In genomic region chr20:3922983-3923339, GRCh38 we compare ENCODE assay signal across 16 cellular contexts. TPM values are rescaled to one million over a fixed set of nuclear protein-coding genes. Genes with fewer than 3 reads are reported as not detected.
DNase-seq lines count a peak whose midpoint lies in the region; ATAC-seq, FAIRE-seq and TF ChIP-seq lines count a peak whose summit lies in the region.
"Had no signal": no experiment of that assay in that cellular context is flagged by ENCODE, and none has a peak within 500 bp of the region (broad histone marks: within the 10 kb centered on the region; RNA-seq: fewer than 3 reads in every experiment).

No MANE protein-coding gene starts in this region.

- H3K36me3 ChIP-seq in BLaER1 treated with 17β-estradiol and CSF1 and Interleukin-3, amounts not matched to agents 10 nM and 100 nM: peaks cover 73 to 92% (median 82%) of the 10 kb centered on the region in 11 experiments
- H3K36me3 ChIP-seq in GM23248 (ENCODE audit: low read depth) (peaks cover 30% of the 10 kb centered on the region; the same call in 1 of the 2 replicates), astrocyte (ENCODE audit: insufficient read depth, low read length) (peaks cover 42% of the 10 kb centered on the region)

- intact Hi-C loops in natural killer cell (cut with micrococcal nuclease): no loop called here

- peak overlapping the region in 8 of 11 experiments; percentile 24 to 62 (median 50); a peak in 7 of 22 replicates for H3K9ac ChIP-seq in BLaER1 treated with 17β-estradiol and CSF1 and Interleukin-3, amounts not matched to agents 10 nM and 100 nM
- H3K9ac ChIP-seq in GM23248: no peak overlapping the region; the same call in 1 of the 2 replicates
- no peak overlapping the region for H3K9ac ChIP-seq in astrocyte (ENCODE audit: low read length)

- H3K4me1 Mint-ChIP-seq in astrocyte (ENCODE audit: low read depth, unreplicated experiment): peaks cover 52% of the 10 kb centered on the region
- H3K4me1 Mint-ChIP-seq in natural killer cell: peaks cover 65% of the 10 kb centered on the region in 2 donors

- H2AFZ ChIP-seq in GM23248 (no peak overlapping the region), astrocyte (ENCODE audit: low read depth, low read length) (no peak overlapping the region)

- H3K9me2 ChIP-seq in GM23248 (ENCODE audit: insufficient read depth): no peaks in the 10 kb centered on the region

- peaks cover 40% of the 10 kb centered on the region for H3F3A ChIP-seq in GM23248 (ENCODE audit: insufficient read depth)

- H3K36me3 Mint-ChIP-seq in astrocyte (ENCODE audit: low read depth, unreplicated experiment) (peaks cover 17% of the 10 kb centered on the region), natural killer cell (peaks cover 8% of the 10 kb centered on the region)

- no peaks in the 10 kb centered on the region for H3K27me3 Mint-ChIP-seq in astrocyte (ENCODE audit: low read depth, unreplicated experiment)
- no peaks in the 10 kb centered on the region for H3K27me3 Mint-ChIP-seq in natural killer cell (ENCODE audit: low read depth in 2 of 2)
- H3K27me3 Mint-ChIP-seq: activated CD4-positive, alpha-beta T cell treated with anti-CD3 and anti-CD28 coated beads, Interleukin-2, amount 10 ng/mL, durations not matched to agents 7 days and 5 days had no signal

- peaks cover 53 to 91% (median 84%) of the 10 kb centered on the region in 10 experiments for H3K4me1 ChIP-seq in BLaER1 treated with 17β-estradiol and CSF1 and Interleukin-3, amounts not matched to agents 10 nM and 100 nM
- peaks cover 43% of the 10 kb centered on the region for H3K4me1 ChIP-seq in GM23248 (ENCODE audit: insufficient read depth)
- peaks cover 12% of the 10 kb centered on the region for H3K4me1 ChIP-seq in astrocyte (ENCODE audit: insufficient read depth, low read length)

- H3K9me3 Mint-ChIP-seq in astrocyte (ENCODE audit: unreplicated experiment) (no peaks in the 10 kb centered on the region), natural killer cell (no peaks in the 10 kb centered on the region)
- H3K9me3 Mint-ChIP-seq: activated CD4-positive, alpha-beta T cell treated with anti-CD3 and anti-CD28 coated beads, Interleukin-2, amount 10 ng/mL, durations not matched to agents 7 days and 5 days had no signal

- H3K4me2 ChIP-seq in BLaER1 treated with 17β-estradiol and CSF1 and Interleukin-3, amounts not matched to agents 10 nM and 100 nM: peak overlapping the region; percentile 13 to 81 (median 59); a peak in 18 of 22 replicates
- H3K4me2 ChIP-seq in GM23248 (ENCODE audit: unreplicated experiment) (peak overlapping the region; percentile 50), astrocyte (ENCODE audit: low read length) (no peak overlapping the region)

- TF ChIP-seq CTCF in astrocyte (IDR thresholded peaks at IDR 0.05; ENCODE audit: insufficient read depth, low read depth, low read length) (no peak), natural killer cell (IDR thresholded peaks at IDR 0.05) (no peak)

- no peak for DNase-seq in GM23248
- DNase-seq in astrocyte (ENCODE audit: low read depth): no peak
- no peak for DNase-seq in natural killer cell
- no peak for DNase-seq in epidermal melanocyte (ENCODE audit: insufficient read length, low spot score)
- DNase-seq in GM03348 (ENCODE audit: low spot score): no peak
- no peak for DNase-seq in stimulated activated CD4-positive, alpha-beta T cell treated with anti-CD3 and anti-CD28 coated beads, Interleukin-15, amount 100 ng/mL, for 24 hours
- DNase-seq: activated CD4-positive, alpha-beta T cell treated with anti-CD3 and anti-CD28 coated beads, Interleukin-2, amount 10 ng/mL, durations not matched to agents 7 days and 5 days; activated effector memory CD4-positive, alpha-beta T cell treated with anti-CD3 and anti-CD28 coated beads, Interleukin-2, amount 50 U/mL, for 16 hours; brain microvascular endothelial cell; effector CD4-positive, alpha-beta T cell; KG1; NCI-H1417; SIG-M5; stimulated activated CD4-positive, alpha-beta T cell treated with anti-CD3 and anti-CD28 coated beads, Interleukin-12 subunit alpha, Interleukin-12 subunit beta, amount 100 ng/mL, for 4 hours had no signal

- peak overlapping the region in 7 of 11 experiments; percentile 20 to 55 (median 43); a peak in 10 of 22 replicates for H3K27ac ChIP-seq in BLaER1 treated with 17β-estradiol and CSF1 and Interleukin-3, amounts not matched to agents 10 nM and 100 nM
- H3K27ac ChIP-seq in GM23248 (peak overlapping the region; percentile 44; the same call in 1 of the 2 replicates), astrocyte (ENCODE audit: low read depth, low read length) (no peak overlapping the region)
- H3K27ac ChIP-seq: brain microvascular endothelial cell had no signal

- H4K20me1 ChIP-seq in BLaER1 treated with 17β-estradiol and CSF1 and Interleukin-3, amounts not matched to agents 10 nM and 100 nM: peaks cover 49 to 100% (median 100%) of the 10 kb centered on the region in 11 experiments
- H4K20me1 ChIP-seq in GM23248 (ENCODE audit: insufficient read depth) (0 out of 2 replicates have a peak, but pooled peaks cover 4% of the 10 kb centered on the region), astrocyte (ENCODE audit: insufficient read depth, low read length) (peaks cover 89% of the 10 kb centered on the region)

- H3K4me3 Mint-ChIP-seq in astrocyte (ENCODE audit: unreplicated experiment) (no peak overlapping the region), natural killer cell (no peak overlapping the region)
- H3K4me3 Mint-ChIP-seq: activated CD4-positive, alpha-beta T cell treated with anti-CD3 and anti-CD28 coated beads, Interleukin-2, amount 10 ng/mL, durations not matched to agents 7 days and 5 days had no signal

- in situ Hi-C loops in GM23248 (cut with MboI): no loop called here

- no peaks in the 10 kb centered on the region for H3K27me3 ChIP-seq in BLaER1 treated with 17β-estradiol and CSF1 and Interleukin-3, amounts not matched to agents 10 nM and 100 nM
- no peaks in the 10 kb centered on the region for H3K27me3 ChIP-seq in GM23248 (replicated peaks; ENCODE audit: insufficient read depth)
- no peaks in the 10 kb centered on the region for H3K27me3 ChIP-seq in astrocyte (ENCODE audit: insufficient read depth, low read length)
- H3K27me3 ChIP-seq: brain microvascular endothelial cell had no signal

- ATAC-seq in natural killer cell: no peak
- ATAC-seq in HG02885 (IDR thresholded peaks at IDR 0.05; ENCODE audit: poor library complexity, unreplicated experiment): no peak

- no peaks in the 10 kb centered on the region for H3K9me3 ChIP-seq in BLaER1 treated with 17β-estradiol and CSF1 and Interleukin-3, amounts not matched to agents 10 nM and 100 nM (replicated peaks in 1 of 11)
- H3K9me3 ChIP-seq in GM23248 (ENCODE audit: low read depth): no peaks in the 10 kb centered on the region
- H3K9me3 ChIP-seq in astrocyte (ENCODE audit: insufficient read depth, low read depth, low read length): no peaks in the 10 kb centered on the region

- WGBS in GM23248 (ENCODE audit: low coverage in 1 of 2, low lambda C conversion rate in 2 of 2, missing lambda C conversion rate in 2 of 2), 2 experiments: 92 to 96% methylated on average over 4 of the region's 4 CpGs

- H3K79me2 ChIP-seq in GM23248 (ENCODE audit: insufficient read depth): peaks cover 86% of the 10 kb centered on the region
- H3K79me2 ChIP-seq in astrocyte (ENCODE audit: insufficient read depth, low read length): peaks cover 66% of the 10 kb centered on the region

- no peak overlapping the region for H3K4me3 ChIP-seq in BLaER1 treated with 17β-estradiol and CSF1 and Interleukin-3, amounts not matched to agents 10 nM and 100 nM
- no peak overlapping the region for H3K4me3 ChIP-seq in GM23248
- H3K4me3 ChIP-seq in astrocyte (ENCODE audit: insufficient read depth, low read depth, low read length): no peak overlapping the region

- FAIRE-seq in astrocyte (lab: Jason Lieb, UNC): no peak

- H3K27ac Mint-ChIP-seq in astrocyte (ENCODE audit: unreplicated experiment): peak overlapping the region; percentile 2
- H3K27ac Mint-ChIP-seq in natural killer cell: peak overlapping the region; percentile 75 to 88

RNA-seq across cellular contexts. Expression of gene PANK2, which starts 33.8 kb away (rescaled TPM):
- 43.7 and 65.1 TPM in 2 replicates for total RNA-seq in GM23248 (2014; rRNA removed; shearing (Covaris generic))
- polyA plus RNA-seq in GM23248 (2016; fragmentation: Nextera tagmentation; extraction: Ambion mirVana): 30.6 and 32.6 TPM in 2 replicates
- total RNA-seq in astrocyte: 51.5 and 59.3 TPM in 2 replicates
- 10 to 100 TPM; 50.5 to 74.3 (median 61.3) TPM for total RNA-seq in natural killer cell

Comparison
In these comparisons a context has a peak if more than half of its experiments do, and no peak if none do; other contexts are left out.
1. H3K9ac ChIP-seq: peak in BLaER1 treated with 17β-estradiol and CSF1 and Interleukin-3, amounts not matched to agents 10 nM and 100 nM (8 of 11); none in GM23248 (single experiment) and astrocyte (single experiment).